In genomic region chr16:17084134-17084533, GRCh38 we compare ENCODE assay signal across 4 cellular contexts.
A peak's percentile ranks its signal among the peaks of the same experiment; 100 is the strongest.
TF ChIP-seq lines count a peak whose summit lies in the region.

No MANE protein-coding gene starts in this region.

TF ChIP-seq in HCT116, 20 proteins besides CTCF, POLR2A, EP300 and RAD21 (continued from another document):
- TF ChIP-seq ZNF274 (IDR thresholded peaks at IDR 0.05; ENCODE audit: low read depth, low read length): no peak
- TF ChIP-seq, protein P1, sequence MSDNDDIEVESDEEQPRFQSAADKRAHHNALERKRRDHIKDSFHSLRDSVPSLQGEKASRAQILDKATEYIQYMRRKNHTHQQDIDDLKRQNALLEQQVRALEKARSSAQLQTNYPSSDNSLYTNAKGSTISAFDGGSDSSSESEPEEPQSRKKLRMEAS (IDR thresholded peaks at IDR 0.05): no peak
- TF ChIP-seq SP1 (IDR thresholded peaks at IDR 0.05; ENCODE audit: low read depth): no peak
- no peak for TF ChIP-seq EZH2 (IDR thresholded peaks at IDR 0.05)
- TF ChIP-seq REST (IDR thresholded peaks at IDR 0.05; ENCODE audit: low read depth): peak; percentile 52

TF ChIP-seq in PFSK-1, 5 proteins besides CTCF, POLR2A, EP300 and RAD21 (continued from another document):
- TF ChIP-seq REST (IDR thresholded peaks at IDR 0.05; ENCODE audit: insufficient read depth in 1 of 2, low read depth in 2 of 2, low read length in 2 of 2): peak; percentile 20 to 87; a peak in 3 of 4 replicates

TF ChIP-seq in H1, 55 proteins besides CTCF, POLR2A, EP300 and RAD21:
- no peak for TF ChIP-seq USF2 (IDR thresholded peaks at IDR 0.05; ENCODE audit: low read length)
- TF ChIP-seq CEBPB (IDR thresholded peaks at IDR 0.05; ENCODE audit: low read depth, low read length): no peak
- TF ChIP-seq RFX5 (IDR thresholded peaks at IDR 0.05; ENCODE audit: borderline replicate concordance, low read depth, low read length): no peak
- no peak for TF ChIP-seq CBX5 (IDR thresholded peaks at IDR 0.05; ENCODE audit: low read depth, low read length)
- TF ChIP-seq SIX5 (IDR thresholded peaks at IDR 0.05; ENCODE audit: low read depth, low read length): no peak
- no peak for TF ChIP-seq EZH2 (IDR thresholded peaks at IDR 0.05; ENCODE audit: low read depth, low read length, severe bottlenecking)
- no peak for TF ChIP-seq BACH1 (IDR thresholded peaks at IDR 0.05; ENCODE audit: low read length)
- no peak for TF ChIP-seq HDAC2 (IDR thresholded peaks at IDR 0.05; ENCODE audit: borderline replicate concordance in 1 of 2, low read depth in 2 of 2, low read length in 2 of 2)
- no peak for TF ChIP-seq SIRT6 (IDR thresholded peaks at IDR 0.05; ENCODE audit: low read length)

TF ChIP-seq in neural cell, 6 proteins besides CTCF, POLR2A, EP300 and RAD21 (continued from another document):
- TF ChIP-seq EZH2 (IDR thresholded peaks at IDR 0.05; ENCODE audit: borderline replicate concordance, insufficient read depth, low read length, poor library complexity, severe bottlenecking): no peak
- TF ChIP-seq POLR2AphosphoS5 (IDR thresholded peaks at IDR 0.05): no peak
- no peak for TF ChIP-seq REST (IDR thresholded peaks at IDR 0.05; ENCODE audit: borderline replicate concordance)
